Comparison of ENCODE assay signal across 19 cellular contexts in the genomic region with DNA sequence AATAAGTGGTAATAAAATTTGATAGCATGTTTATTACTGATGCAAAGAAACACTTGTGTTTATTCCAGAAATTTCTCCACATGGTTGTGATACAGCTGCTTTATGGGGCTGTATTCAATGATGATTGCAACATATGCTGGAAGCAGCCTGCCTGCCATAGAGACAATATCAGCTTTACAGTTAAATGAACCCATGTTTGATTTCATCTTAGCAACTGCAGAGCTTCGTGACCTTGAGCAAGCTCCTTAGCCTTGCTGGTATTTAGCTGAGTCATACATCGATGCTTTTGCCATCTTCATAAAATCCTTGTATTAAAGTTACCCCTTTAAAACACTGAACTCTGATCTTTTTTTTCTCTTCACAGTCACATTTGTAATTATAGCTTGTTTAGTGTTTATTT.
DNase-seq lines count a peak whose midpoint lies in the region; ATAC-seq, FAIRE-seq and TF ChIP-seq lines count a peak whose summit lies in the region.
"Had no signal": no experiment of that assay in that cellular context is flagged by ENCODE, and none has a peak within 500 bp of the region (broad histone marks: within the 10 kb centered on the region; RNA-seq: fewer than 3 reads in every experiment).

No MANE protein-coding gene starts in this region.

- H3K27me3 Mint-ChIP-seq in astrocyte (ENCODE audit: low read depth, unreplicated experiment) (no peaks in the 10 kb centered on the region), endodermal cell (ENCODE audit: insufficient read depth) (no peaks in the 10 kb centered on the region)
- H3K27me3 Mint-ChIP-seq: stimulated activated naive CD8-positive, alpha-beta T cell treated with anti-CD3 and anti-CD28 coated beads, Interleukin-15, amount 100 ng/mL, for 72 hours; T-helper 17 cell had no signal

- POLR2A ChIA-PET in GM10248 (lab: Yijun Ruan, JAX): no interaction called here

- FAIRE-seq in astrocyte (lab: Jason Lieb, UNC): no peak

- CTCF ChIA-PET in GM10248 (lab: Yijun Ruan, JAX): no interaction called here

- H3K9me3 ChIP-seq in astrocyte (ENCODE audit: insufficient read depth, low read depth, low read length) (no peaks in the 10 kb centered on the region), endodermal cell (ENCODE audit: control insufficient read depth, low read length) (no peaks in the 10 kb centered on the region)
- H3K9me3 ChIP-seq: BLaER1, left ventricle myocardium inferior had no signal

- no peaks in the 10 kb centered on the region for H3K79me2 ChIP-seq in astrocyte (ENCODE audit: insufficient read depth, low read length)
- H3K79me2 ChIP-seq: parathyroid adenoma had no signal

- no peaks in the 10 kb centered on the region for H4K20me1 ChIP-seq in astrocyte (ENCODE audit: insufficient read depth, low read length)
- H4K20me1 ChIP-seq: BLaER1 had no signal

- H3K4me3 Mint-ChIP-seq in astrocyte (ENCODE audit: unreplicated experiment) (no peak overlapping the region), endodermal cell (no peak overlapping the region)
- H3K4me3 Mint-ChIP-seq: stimulated activated naive CD8-positive, alpha-beta T cell treated with anti-CD3 and anti-CD28 coated beads, Interleukin-15, amount 100 ng/mL, for 72 hours; T-helper 17 cell had no signal

- no peak overlapping the region for H3K9ac ChIP-seq in astrocyte (ENCODE audit: low read length)
- H3K9ac ChIP-seq in endodermal cell (ENCODE audit: extremely low read depth, low read length, poor library complexity, severe bottlenecking): no peak overlapping the region
- H3K9ac ChIP-seq: BLaER1, parathyroid adenoma had no signal

- no peak for TF ChIP-seq CTCF in AG09319 (IDR thresholded peaks at IDR 0.05; ENCODE audit: low read depth, low read length)
- TF ChIP-seq CTCF in astrocyte (IDR thresholded peaks at IDR 0.05; ENCODE audit: insufficient read depth, low read depth, low read length): no peak
- no peak for TF ChIP-seq CTCF in endodermal cell (conservative IDR thresholded peaks at IDR 0.05)
- TF ChIP-seq CTCF in GM10248 (IDR thresholded peaks at IDR 0.05; ENCODE audit: control extremely low read depth, extremely low read depth, low read depth, missing control alignments): no peak

- no peak overlapping the region for H3K27ac Mint-ChIP-seq in astrocyte (ENCODE audit: unreplicated experiment)
- no peak overlapping the region for H3K27ac Mint-ChIP-seq in endodermal cell
- H3K27ac Mint-ChIP-seq: stimulated activated naive CD8-positive, alpha-beta T cell treated with anti-CD3 and anti-CD28 coated beads, Interleukin-15, amount 100 ng/mL, for 72 hours; T-helper 17 cell had no signal

- H3K9me3 Mint-ChIP-seq in astrocyte (ENCODE audit: unreplicated experiment): no peaks in the 10 kb centered on the region
- no peaks in the 10 kb centered on the region for H3K9me3 Mint-ChIP-seq in endodermal cell
- H3K9me3 Mint-ChIP-seq: stimulated activated naive CD8-positive, alpha-beta T cell treated with anti-CD3 and anti-CD28 coated beads, Interleukin-15, amount 100 ng/mL, for 72 hours had no signal

- DNase-seq in AG09319 (ENCODE audit: extremely low read depth, low read depth) (peak; percentile 77), HS-5 (ENCODE audit: low read depth) (peak; percentile 25), astrocyte (ENCODE audit: low read depth) (peak; percentile 40), kidney tubule cell (ENCODE audit: low spot score) (peak; percentile 20), endodermal cell (no peak), GM10248 (ENCODE audit: extremely low spot score) (no peak)
- no peak for DNase-seq in activated naive CD4-positive, alpha-beta T cell (lab: John Stamatoyannopoulos, UW)
- DNase-seq: activated CD4-positive, alpha-beta T cell treated with anti-CD3 and anti-CD28 coated beads for 1 hour; activated gamma-delta T cell treated with Interleukin-2 at 50 U/mL for 16 hours; left ventricle myocardium inferior; NCI-H1048; NK-92 treated with Interleukin-12 subunit alpha and Interleukin-12 subunit beta, amount 100 ng/mL, for 24 hours; stimulated activated CD4-positive, alpha-beta T cell treated with anti-CD3 and anti-CD28 coated beads, Interleukin-15, amount 100 ng/mL, for 24 hours; stimulated activated naive CD8-positive, alpha-beta T cell treated with anti-CD3 and anti-CD28 coated beads, Interleukin-15, amount 100 ng/mL, for 72 hours; T-helper 17 cell had no signal

- ATAC-seq in GM21447 (IDR thresholded peaks at IDR 0.05; ENCODE audit: unreplicated experiment): no peak
- ATAC-seq: Right ventricle myocardium inferior; stimulated activated naive CD8-positive, alpha-beta T cell treated with anti-CD3 and anti-CD28 coated beads, Interleukin-15, amount 100 ng/mL, for 72 hours; T-helper 17 cell had no signal

- no peak overlapping the region for H3K4me2 ChIP-seq in astrocyte (ENCODE audit: low read length)

- H3K27ac ChIP-seq in astrocyte (ENCODE audit: low read depth, low read length): no peak overlapping the region
- no peak overlapping the region for H3K27ac ChIP-seq in endodermal cell (ENCODE audit: low read depth, low read length)
- H3K27ac ChIP-seq: BLaER1, left ventricle myocardium inferior, parathyroid adenoma had no signal

- WGBS in endodermal cell (ENCODE audit: insufficient coverage in 1 of 2, insufficient read length in 1 of 2), 2 experiments: 85 to 91% methylated on average over 2 of the region's 2 CpGs

- H3K36me3 ChIP-seq in astrocyte (ENCODE audit: insufficient read depth, low read length) (no peaks in the 10 kb centered on the region), endodermal cell (ENCODE audit: control insufficient read depth, insufficient read depth, low read length) (no peaks in the 10 kb centered on the region)
- H3K36me3 ChIP-seq: BLaER1, left ventricle myocardium inferior had no signal

- H3K27me3 ChIP-seq in astrocyte (ENCODE audit: insufficient read depth, low read length): no peaks in the 10 kb centered on the region
- H3K27me3 ChIP-seq in endodermal cell (ENCODE audit: control insufficient read depth, insufficient read depth, low read length, poor library complexity, severe bottlenecking): no peaks in the 10 kb centered on the region
- H3K27me3 ChIP-seq: BLaER1 had no signal

- H3K4me3 ChIP-seq in astrocyte (ENCODE audit: insufficient read depth, low read depth, low read length): no peak overlapping the region
- no peak overlapping the region for H3K4me3 ChIP-seq in endodermal cell (ENCODE audit: low read length)
- H3K4me3 ChIP-seq: BLaER1, left ventricle myocardium inferior had no signal

- H2AFZ ChIP-seq in astrocyte (ENCODE audit: low read depth, low read length): no peak overlapping the region
- H2AFZ ChIP-seq: parathyroid adenoma had no signal

- H3K4me1 ChIP-seq in astrocyte (ENCODE audit: insufficient read depth, low read length): no peaks in the 10 kb centered on the region
- H3K4me1 ChIP-seq in endodermal cell (ENCODE audit: control insufficient read depth, insufficient read depth, low read length): no peaks in the 10 kb centered on the region
- H3K4me1 ChIP-seq: left ventricle myocardium inferior had no signal

- H3K36me3 Mint-ChIP-seq in astrocyte (ENCODE audit: low read depth, unreplicated experiment) (no peaks in the 10 kb centered on the region), endodermal cell (ENCODE audit: low read depth) (no peaks in the 10 kb centered on the region)

- peaks cover 5% of the 10 kb centered on the region for H3K4me1 Mint-ChIP-seq in astrocyte (ENCODE audit: low read depth, unreplicated experiment)
- peaks cover 5% of the 10 kb centered on the region for H3K4me1 Mint-ChIP-seq in endodermal cell
- H3K4me1 Mint-ChIP-seq: stimulated activated naive CD8-positive, alpha-beta T cell treated with anti-CD3 and anti-CD28 coated beads, Interleukin-15, amount 100 ng/mL, for 72 hours; T-helper 17 cell had no signal

Comparison
In these comparisons a context has a peak if more than half of its experiments do, and no peak if none do; other contexts are left out.
1. DNase-seq: peak in AG09319 (single experiment), HS-5 (single experiment), astrocyte (single experiment) and kidney tubule cell (single experiment); none in endodermal cell (single experiment), GM10248 (single experiment) and activated naive CD4-positive, alpha-beta T cell (0 of 4).